In the genomic region with DNA sequence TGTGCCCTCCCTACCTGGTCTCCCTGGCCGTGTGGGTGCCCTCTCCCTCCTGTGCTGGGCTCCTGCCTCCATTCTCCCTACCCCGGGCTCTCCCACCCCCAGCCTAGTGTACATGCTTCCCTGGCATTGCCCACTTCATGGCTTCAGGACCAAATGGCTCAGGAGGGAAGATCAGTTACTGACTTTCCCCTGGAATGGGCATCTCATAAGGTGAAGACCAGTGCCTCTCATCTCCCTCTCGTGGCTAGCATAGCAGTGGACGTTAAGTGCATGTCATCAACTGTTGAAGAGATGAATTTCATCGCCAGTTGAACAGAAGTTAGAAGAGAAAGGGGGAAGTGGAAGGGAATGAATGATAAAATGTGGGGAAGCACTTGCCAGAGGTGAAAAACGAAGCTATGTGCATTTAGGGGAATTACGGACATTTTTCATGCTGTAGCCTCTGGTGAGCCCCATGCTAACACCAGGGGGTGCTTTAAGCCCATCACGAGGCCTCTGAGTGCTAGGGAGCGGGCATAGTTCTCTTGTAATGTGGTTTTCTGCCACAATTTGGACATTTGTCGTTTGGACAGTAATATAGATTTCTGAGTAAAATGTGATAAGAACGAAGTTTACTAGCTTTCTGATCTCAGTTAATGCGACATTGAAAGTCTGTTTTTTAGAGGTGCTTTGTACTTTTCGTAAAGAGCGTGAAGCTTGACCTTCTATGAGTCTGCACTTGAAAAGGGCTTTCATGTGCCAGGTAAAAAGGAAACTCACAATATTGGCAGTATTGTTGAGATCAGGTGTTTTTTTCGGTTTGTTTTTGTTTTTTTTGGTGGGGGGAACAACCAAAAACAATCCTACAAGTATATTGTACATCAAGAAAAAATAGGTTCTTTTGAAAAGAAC, we compare ENCODE assay signal across 8 cellular contexts. TPM values are rescaled to one million over a fixed set of nuclear protein-coding genes. Genes with fewer than 3 reads are reported as not detected.
DNase-seq lines count a peak whose midpoint lies in the region; ATAC-seq and TF ChIP-seq lines count a peak whose summit lies in the region.

No MANE protein-coding gene starts in this region.

- H4K91ac ChIP-seq in neuronal stem cell (ENCODE audit: low read depth, low read length, poor library complexity) = no peak overlapping the region

- no peaks in the 10 kb centered on the region for H3K79me1 ChIP-seq in neuronal stem cell (ENCODE audit: low read depth, low read length)

- in situ Hi-C loops in GM13976 (cut with MboI; ENCODE audit: low sequenced_read_pairs, unreplicated experiment) = loop anchor here (25.0 kb wide), 1 partner anchor 417 kb away; no protein-coding TSS in a partner anchor

- CTCF ChIA-PET in activated CD8-positive, alpha-beta T cell treated with anti-CD3 and anti-CD28 coated beads, Interleukin-2, amount 10 ng/mL, durations not matched to agents 7 days and 5 days (lab: Charles Lee) = interaction anchor here (0.6 to 3.4 kb wide), 31 partner anchors 9 to 414 kb away, joined by 3 to 31 read pairs (median 4); no protein-coding TSS in a partner anchor

- no peak overlapping the region for H3K18ac ChIP-seq in neuronal stem cell (ENCODE audit: low read length)

- peak; percentile 91 for ATAC-seq in activated CD8-positive, alpha-beta T cell treated with anti-CD3 and anti-CD28 coated beads, Interleukin-2, amount 10 ng/mL, durations not matched to agents 7 days and 5 days
- peak; percentile 76 for ATAC-seq in esophagus mucosa
- ATAC-seq in GM18907 (IDR thresholded peaks at IDR 0.05; ENCODE audit: unreplicated experiment) = no peak

- H3K9me3 ChIP-seq in neuronal stem cell (replicated peaks in 1 of 2; ENCODE audit: control insufficient read depth in 2 of 2, insufficient read depth in 1 of 2, low read depth in 1 of 2, low read length in 2 of 2) = no peaks in the 10 kb centered on the region

- H3K23ac ChIP-seq in neuronal stem cell (ENCODE audit: low read depth, low read length, poor library complexity) = no peak overlapping the region

- no peak overlapping the region for H2BK120ac ChIP-seq in neuronal stem cell (ENCODE audit: low read depth, low read length)

- no CpG with 5 or more reads among the region's 15 CpGs for WGBS in neuronal stem cell (ENCODE audit: extremely low coverage in 2 of 2, insufficient read length in 2 of 2, insufficient replicate concordance in 1 of 2), 2 donors

- H3K27ac Mint-ChIP-seq in activated CD8-positive, alpha-beta T cell treated with anti-CD3 and anti-CD28 coated beads, Interleukin-2, amount 10 ng/mL, durations not matched to agents 7 days and 5 days = no peak overlapping the region
- H3K27ac Mint-ChIP-seq in type B pancreatic cell = no peak overlapping the region

- H3K36me3 ChIP-seq in neuronal stem cell (replicated peaks in 1 of 2; ENCODE audit: control insufficient read depth in 2 of 2, insufficient read depth in 2 of 2, low read length in 2 of 2) = no peaks in the 10 kb centered on the region

- H3K4me2 ChIP-seq in neuronal stem cell (ENCODE audit: insufficient read depth, low read length, poor library complexity, severe bottlenecking) = no peak overlapping the region

- no peak overlapping the region for H2BK5ac ChIP-seq in neuronal stem cell (ENCODE audit: low read length)

- H3K4me3 Mint-ChIP-seq in activated CD8-positive, alpha-beta T cell treated with anti-CD3 and anti-CD28 coated beads, Interleukin-2, amount 10 ng/mL, durations not matched to agents 7 days and 5 days = no peak overlapping the region
- no peak overlapping the region for H3K4me3 Mint-ChIP-seq in type B pancreatic cell

- H3K4me3 ChIP-seq in neuronal stem cell (ENCODE audit: low read length in 2 of 2) = no peak overlapping the region

- H4K8ac ChIP-seq in neuronal stem cell (ENCODE audit: low read depth, low read length) = peak overlapping the region; percentile 19

- no peak overlapping the region for H2BK15ac ChIP-seq in neuronal stem cell (ENCODE audit: low read length)

- peaks cover 2% of the 10 kb centered on the region for H3K27me3 Mint-ChIP-seq in activated CD8-positive, alpha-beta T cell treated with anti-CD3 and anti-CD28 coated beads, Interleukin-2, amount 10 ng/mL, durations not matched to agents 7 days and 5 days (ENCODE audit: low read depth)
- H3K27me3 Mint-ChIP-seq in type B pancreatic cell = no peaks in the 10 kb centered on the region

- H3K36me3 Mint-ChIP-seq in activated CD8-positive, alpha-beta T cell treated with anti-CD3 and anti-CD28 coated beads, Interleukin-2, amount 10 ng/mL, durations not matched to agents 7 days and 5 days (ENCODE audit: low read depth) = peaks cover 3% of the 10 kb centered on the region
- H3K36me3 Mint-ChIP-seq in type B pancreatic cell = peaks cover 25% of the 10 kb centered on the region

- H3K9ac ChIP-seq in neuronal stem cell (ENCODE audit: low read depth, low read length, poor library complexity) = no peak overlapping the region

- H3K9me3 Mint-ChIP-seq in activated CD8-positive, alpha-beta T cell treated with anti-CD3 and anti-CD28 coated beads, Interleukin-2, amount 10 ng/mL, durations not matched to agents 7 days and 5 days (ENCODE audit: insufficient read depth) = no peaks in the 10 kb centered on the region
- H3K9me3 Mint-ChIP-seq in type B pancreatic cell = no peaks in the 10 kb centered on the region

- peaks cover 0 to 1% of the 10 kb centered on the region in 2 donors for H3K4me1 ChIP-seq in neuronal stem cell (ENCODE audit: control insufficient read depth in 2 of 2, insufficient read depth in 1 of 2, low read depth in 1 of 2, low read length in 2 of 2)

- no peak overlapping the region for H2AFZ ChIP-seq in neuronal stem cell (ENCODE audit: low read length)

- no peaks in the 10 kb centered on the region for H3K27me3 ChIP-seq in neuronal stem cell (ENCODE audit: control insufficient read depth in 3 of 3, insufficient read depth in 3 of 3, low read depth in 1 of 3, low read length in 3 of 3)

- H3K27ac ChIP-seq in neuronal stem cell (replicated peaks; ENCODE audit: low read length) = no peak overlapping the region

- no peak overlapping the region for H3K14ac ChIP-seq in neuronal stem cell (ENCODE audit: low read length)

- H3K4me1 Mint-ChIP-seq in activated CD8-positive, alpha-beta T cell treated with anti-CD3 and anti-CD28 coated beads, Interleukin-2, amount 10 ng/mL, durations not matched to agents 7 days and 5 days (ENCODE audit: low read depth) = peaks cover 8% of the 10 kb centered on the region
- peaks cover 18% of the 10 kb centered on the region for H3K4me1 Mint-ChIP-seq in type B pancreatic cell (ENCODE audit: unreplicated experiment)

- no peak overlapping the region for H2BK12ac ChIP-seq in neuronal stem cell (ENCODE audit: low read length)

- DNase-seq in AG08396 (ENCODE audit: low spot score) (peak; percentile 77), GM13976 (ENCODE audit: low spot score) (peak; percentile 71), NCI-H460 (ENCODE audit: extremely low read depth, low read depth) (peak; percentile 70), neuronal stem cell (ENCODE audit: low spot score) (peak; percentile 29), type B pancreatic cell (ENCODE audit: extremely low spot score, unreplicated experiment) (no peak)
- DNase-seq in activated CD8-positive, alpha-beta T cell treated with anti-CD3 and anti-CD28 coated beads, Interleukin-2, amount 10 ng/mL, durations not matched to agents 7 days and 5 days = peak; percentile 76

- no peak overlapping the region for H3K4ac ChIP-seq in neuronal stem cell (ENCODE audit: low read length)

- H2AK5ac ChIP-seq in neuronal stem cell (ENCODE audit: low read depth, low read length) = no peak overlapping the region

- TF ChIP-seq CTCF in GM13976 (IDR thresholded peaks at IDR 0.05; ENCODE audit: borderline replicate concordance, control extremely low read depth, extremely low read depth, insufficient read depth, missing control alignments) = peak; percentile 73
- peak; percentile 83 for TF ChIP-seq CTCF in type B pancreatic cell (conservative IDR thresholded peaks at IDR 0.05)

- POLR2A ChIA-PET in activated CD8-positive, alpha-beta T cell treated with anti-CD3 and anti-CD28 coated beads, Interleukin-2, amount 10 ng/mL, durations not matched to agents 7 days and 5 days (lab: Charles Lee) = no interaction called here

RNA-seq across cellular contexts. Expression of a gene that starts 50.4 kb away (rescaled TPM):
- 8.5 and 8.9 TPM in 2 replicates for total RNA-seq in NCI-H460 (2014; rRNA removed; shearing (Covaris generic))
- 5.6 and 8.9 TPM in 2 replicates for polyA plus RNA-seq in NCI-H460 (2014; cell fraction: nucleus; rRNA removed)
- 1 to 10 TPM; 7.1 to 7.5 TPM for total RNA-seq in activated CD8-positive, alpha-beta T cell treated with anti-CD3 and anti-CD28 coated beads, Interleukin-2, amount 10 ng/mL, durations not matched to agents 7 days and 5 days
- total RNA-seq in esophagus mucosa (10.8 TPM), type B pancreatic cell (ENCODE audit: low replicate concordance) (20.9 and 21.0 TPM in 2 replicates)
- 13.8 TPM for polyA plus RNA-seq in neuronal stem cell (2013, experiment 1 of 2)
- 14.5 TPM for polyA plus RNA-seq in neuronal stem cell (2013, experiment 2 of 2)

RNA-seq across cellular contexts. Expression of a gene that starts 56.0 kb away (rescaled TPM):
- 36.7 and 40.4 TPM in 2 replicates for total RNA-seq in NCI-H460 (2014; rRNA removed; shearing (Covaris generic))
- polyA plus RNA-seq in NCI-H460 (2014; cell fraction: nucleus; rRNA removed) = 37.6 and 41.0 TPM in 2 replicates
- total RNA-seq in activated CD8-positive, alpha-beta T cell treated with anti-CD3 and anti-CD28 coated beads, Interleukin-2, amount 10 ng/mL, durations not matched to agents 7 days and 5 days = 10 to 100 TPM; 27.9 to 31.0 TPM
- total RNA-seq in esophagus mucosa (12.3 TPM), type B pancreatic cell (ENCODE audit: low replicate concordance) (22.3 and 34.4 TPM in 2 replicates)
- 22.8 TPM for polyA plus RNA-seq in neuronal stem cell (2013, experiment 1 of 2)
- polyA plus RNA-seq in neuronal stem cell (2013, experiment 2 of 2) = 20.5 TPM
